10 cellular contexts compared by ENCODE assay signal in genomic region chr22:28977050-28977449, GRCh38.
DNase-seq lines count a peak whose midpoint lies in the region; ATAC-seq and TF ChIP-seq lines count a peak whose summit lies in the region.
"Had no signal": no experiment of that assay in that cellular context is flagged by ENCODE, and none has a peak within 500 bp of the region (broad histone marks: within the 10 kb centered on the region; RNA-seq: fewer than 3 reads in every experiment).

No MANE protein-coding gene starts in this region.

- H3K9ac ChIP-seq in MM.1S (ENCODE audit: low read length): no peak overlapping the region

- no peak for ATAC-seq in lung (ENCODE audit: insufficient read depth, low FRiP score)
- ATAC-seq in esophagus mucosa: no peak

- POLR2A ChIA-PET in HEK293T (lab: Yijun Ruan, JAX): no interaction called here

- peaks cover 7% of the 10 kb centered on the region for H3K36me3 Mint-ChIP-seq in type B pancreatic cell
- H3K36me3 Mint-ChIP-seq in activated T-helper 2 cell treated with anti-CD3 and anti-CD28 coated beads, Interferon-gamma antibody, Interleukin-2, Interleukin-4, amounts not matched to agents 10 μg/mL and 5 μg/mL and 100 μg/mL, durations not matched to agents 14 hours and 24 hours and 36 hours (ENCODE audit: low read depth): no peaks in the 10 kb centered on the region

- H3K36me3 ChIP-seq in MM.1S (replicated peaks; ENCODE audit: insufficient read depth, low read length) (no peaks in the 10 kb centered on the region), lung (ENCODE audit: control insufficient read depth in 2 of 2, insufficient read depth in 2 of 2, low read length in 2 of 2) (no peaks in the 10 kb centered on the region)

- no peak overlapping the region for H3K27ac ChIP-seq in MM.1S (ENCODE audit: low read length)
- H3K27ac ChIP-seq in dorsolateral prefrontal cortex: peak overlapping the region in 54 of 59 donors; percentile 2 to 88 (median 64)
- H3K27ac ChIP-seq in lung (ENCODE audit: low read depth in 1 of 2, low read length in 1 of 2): peak overlapping the region; percentile 74

- H3K79me2 ChIP-seq in MM.1S (ENCODE audit: low read length): peaks cover 10% of the 10 kb centered on the region; the same call in 1 of the 2 replicates

- H3K4me1 ChIP-seq in MM.1S (ENCODE audit: low read length) (peaks cover 17% of the 10 kb centered on the region), lung (ENCODE audit: control insufficient read depth in 2 of 2, insufficient read depth in 2 of 2, low read length in 2 of 2) (peaks cover 2 to 12% of the 10 kb centered on the region in 2 donors)

- CTCF ChIA-PET in HEK293T (lab: Yijun Ruan, JAX): no interaction called here

- WGBS in lung, 2 donors: 60 to 80% methylated on average over 4 of the region's 4 CpGs

- H3K9me3 ChIP-seq in MM.1S (replicated peaks; ENCODE audit: insufficient read depth, low read length): no peaks in the 10 kb centered on the region
- no peaks in the 10 kb centered on the region for H3K9me3 ChIP-seq in lung (ENCODE audit: control insufficient read depth in 2 of 2, insufficient read depth in 1 of 2, low read length in 1 of 2)

- intact Hi-C loops in dorsolateral prefrontal cortex (cut with DNase I): no loop called here
- intact Hi-C loops in activated T-helper 2 cell treated with anti-CD3 and anti-CD28 coated beads, Interferon-gamma antibody, Interleukin-2, Interleukin-4, amounts not matched to agents 10 μg/mL and 5 μg/mL and 100 μg/mL, durations not matched to agents 14 hours and 24 hours and 36 hours (cut with micrococcal nuclease): no loop called here

- TF ChIP-seq CTCF in MM.1S (IDR thresholded peaks at IDR 0.05; ENCODE audit: low read length) (no peak), dorsolateral prefrontal cortex (IDR thresholded peaks at IDR 0.05 in 54 of 56, conservative IDR thresholded peaks at IDR 0.05 in 2 of 56; ENCODE audit: low read depth in 1 of 56, partially characterized antibody in 56 of 56) (no peak), lung (IDR thresholded peaks at IDR 0.05; ENCODE audit: control extremely low read depth, extremely low read depth) (no peak), type B pancreatic cell (conservative IDR thresholded peaks at IDR 0.05) (no peak)

- no peaks in the 10 kb centered on the region for H3K27me3 Mint-ChIP-seq in type B pancreatic cell
- H3K27me3 Mint-ChIP-seq in activated T-helper 2 cell treated with anti-CD3 and anti-CD28 coated beads, Interferon-gamma antibody, Interleukin-2, Interleukin-4, amounts not matched to agents 10 μg/mL and 5 μg/mL and 100 μg/mL, durations not matched to agents 14 hours and 24 hours and 36 hours (ENCODE audit: low read depth): peaks cover 56% of the 10 kb centered on the region

- no peaks in the 10 kb centered on the region for H4K20me1 ChIP-seq in MM.1S (ENCODE audit: insufficient read depth, low read length)

- H3K4me3 Mint-ChIP-seq in type B pancreatic cell: peak overlapping the region; percentile 7
- no peak overlapping the region for H3K4me3 Mint-ChIP-seq in activated T-helper 2 cell treated with anti-CD3 and anti-CD28 coated beads, Interferon-gamma antibody, Interleukin-2, Interleukin-4, amounts not matched to agents 10 μg/mL and 5 μg/mL and 100 μg/mL, durations not matched to agents 14 hours and 24 hours and 36 hours (ENCODE audit: low read depth)

- H3K9me2 ChIP-seq in MM.1S (replicated peaks; ENCODE audit: insufficient read depth, low read length): no peaks in the 10 kb centered on the region

- H3K4me3 ChIP-seq in MM.1S (ENCODE audit: low read length): no peak overlapping the region
- H3K4me3 ChIP-seq in dorsolateral prefrontal cortex: peak overlapping the region in 27 of 59 donors; percentile 1 to 38 (median 17)
- H3K4me3 ChIP-seq in lung: no peak overlapping the region

- peak overlapping the region; percentile 49; the same call in 1 of the 2 replicates for H3K4me2 ChIP-seq in MM.1S (ENCODE audit: low read depth, low read length)

- H3K27me3 ChIP-seq in MM.1S (replicated peaks; ENCODE audit: insufficient read depth, low read length) (0 out of 2 replicates have a peak, but pooled peaks cover 6% of the 10 kb centered on the region), dorsolateral prefrontal cortex (no peaks in the 10 kb centered on the region), lung (ENCODE audit: control insufficient read depth, insufficient read depth) (no peaks in the 10 kb centered on the region)

- peaks cover 16% of the 10 kb centered on the region for H3F3A ChIP-seq in MM.1S (ENCODE audit: insufficient read depth, low read length)

- H2AFZ ChIP-seq in MM.1S (ENCODE audit: low read length): no peak overlapping the region

- peak overlapping the region; percentile 58 for H3K27ac Mint-ChIP-seq in type B pancreatic cell
- H3K27ac Mint-ChIP-seq in activated T-helper 2 cell treated with anti-CD3 and anti-CD28 coated beads, Interferon-gamma antibody, Interleukin-2, Interleukin-4, amounts not matched to agents 10 μg/mL and 5 μg/mL and 100 μg/mL, durations not matched to agents 14 hours and 24 hours and 36 hours: no peak overlapping the region
- H3K27ac Mint-ChIP-seq: progenitor cell of endocrine pancreas had no signal

- H3K9me3 Mint-ChIP-seq in type B pancreatic cell: no peaks in the 10 kb centered on the region
- no peaks in the 10 kb centered on the region for H3K9me3 Mint-ChIP-seq in activated T-helper 2 cell treated with anti-CD3 and anti-CD28 coated beads, Interferon-gamma antibody, Interleukin-2, Interleukin-4, amounts not matched to agents 10 μg/mL and 5 μg/mL and 100 μg/mL, durations not matched to agents 14 hours and 24 hours and 36 hours

- no peak for DNase-seq in MM.1S
- no peak for DNase-seq in dorsolateral prefrontal cortex
- no peak for DNase-seq in lung (ENCODE audit: low spot score)
- DNase-seq in type B pancreatic cell (ENCODE audit: extremely low spot score, unreplicated experiment): no peak
- DNase-seq in HEK293T (ENCODE audit: extremely low spot score): no peak
- no peak for DNase-seq in activated T-helper 2 cell treated with anti-CD3 and anti-CD28 coated beads, Interferon-gamma antibody, Interleukin-2, Interleukin-4, amounts not matched to agents 10 μg/mL and 5 μg/mL and 100 μg/mL, durations not matched to agents 14 hours and 24 hours and 36 hours (ENCODE audit: low spot score)
- no peak for DNase-seq in 8988T
- DNase-seq: NCI-H2081 treated with DMSO at 0.1 percent for 48 hours had no signal

- peaks cover 34% of the 10 kb centered on the region for H3K4me1 Mint-ChIP-seq in type B pancreatic cell (ENCODE audit: unreplicated experiment)
- peaks cover 3% of the 10 kb centered on the region for H3K4me1 Mint-ChIP-seq in activated T-helper 2 cell treated with anti-CD3 and anti-CD28 coated beads, Interferon-gamma antibody, Interleukin-2, Interleukin-4, amounts not matched to agents 10 μg/mL and 5 μg/mL and 100 μg/mL, durations not matched to agents 14 hours and 24 hours and 36 hours (ENCODE audit: low read depth)

TF ChIP-seq in HEK293T, 16 proteins besides CTCF, POLR2A, EP300 and RAD21:
- TF ChIP-seq ARNT (IDR thresholded peaks at IDR 0.05): no peak
- no peak for TF ChIP-seq FOXK2 (IDR thresholded peaks at IDR 0.05)
- TF ChIP-seq ZNF384 (IDR thresholded peaks at IDR 0.05): no peak
- TF ChIP-seq SUZ12 (IDR thresholded peaks at IDR 0.05): no peak
- TF ChIP-seq, protein P1, sequence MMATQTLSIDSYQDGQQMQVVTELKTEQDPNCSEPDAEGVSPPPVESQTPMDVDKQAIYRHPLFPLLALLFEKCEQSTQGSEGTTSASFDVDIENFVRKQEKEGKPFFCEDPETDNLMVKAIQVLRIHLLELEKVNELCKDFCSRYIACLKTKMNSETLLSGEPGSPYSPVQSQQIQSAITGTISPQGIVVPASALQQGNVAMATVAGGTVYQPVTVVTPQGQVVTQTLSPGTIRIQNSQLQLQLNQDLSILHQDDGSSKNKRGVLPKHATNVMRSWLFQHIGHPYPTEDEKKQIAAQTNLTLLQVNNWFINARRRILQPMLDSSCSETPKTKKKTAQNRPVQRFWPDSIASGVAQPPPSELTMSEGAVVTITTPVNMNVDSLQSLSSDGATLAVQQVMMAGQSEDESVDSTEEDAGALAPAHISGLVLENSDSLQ (IDR thresholded peaks at IDR 0.05): no peak
- TF ChIP-seq LEF1 (IDR thresholded peaks at IDR 0.05; ENCODE audit: borderline replicate concordance): no peak
- TF ChIP-seq ELF4 (IDR thresholded peaks at IDR 0.05): no peak
- no peak for TF ChIP-seq BHLHE40 (IDR thresholded peaks at IDR 0.05; ENCODE audit: borderline replicate concordance)
- TF ChIP-seq FOXA1 (IDR thresholded peaks at IDR 0.05): no peak
- no peak for TF ChIP-seq CTBP1 (IDR thresholded peaks at IDR 0.05; ENCODE audit: borderline replicate concordance)
- TF ChIP-seq FOXM1 (IDR thresholded peaks at IDR 0.05; ENCODE audit: borderline replicate concordance): no peak
- no peak for TF ChIP-seq SP1 (IDR thresholded peaks at IDR 0.05)
- no peak for TF ChIP-seq L3MBTL2 (conservative IDR thresholded peaks at IDR 0.05)
- no peak for TF ChIP-seq NFRKB (IDR thresholded peaks at IDR 0.05)
- TF ChIP-seq TARDBP (IDR thresholded peaks at IDR 0.05): no peak
- no peak for TF ChIP-seq HDGF (IDR thresholded peaks at IDR 0.05; ENCODE audit: borderline replicate concordance)
